16 cellular contexts compared by ENCODE assay signal in genomic region chr17:10172778-10173177, GRCh38. TPM values are rescaled to one million over a fixed set of nuclear protein-coding genes. Genes with fewer than 3 reads are reported as not detected.
DNase-seq lines count a peak whose midpoint lies in the region; ATAC-seq, FAIRE-seq and TF ChIP-seq lines count a peak whose summit lies in the region.
"Had no signal": no experiment of that assay in that cellular context is flagged by ENCODE, and none has a peak within 500 bp of the region (broad histone marks: within the 10 kb centered on the region; RNA-seq: fewer than 3 reads in every experiment).

No MANE protein-coding gene starts in this region.

- DNase-seq in HepG2 (ENCODE audit: low spot score) (no peak), right lobe of liver (no peak), H9 (no peak), SW 1271 (lab: John Stamatoyannopoulos, UW) (no peak)
- DNase-seq: MM.1S, NCI-H1092 treated with DMSO at 0.1 percent for 48 hours, NCI-H2081 treated with DMSO at 0.1 percent for 48 hours, NCI-H524, SHP77 had no signal

- H3K79me1 ChIP-seq in H9 (ENCODE audit: insufficient read depth, low read depth, low read length, poor library complexity, severe bottlenecking), result no peaks in the 10 kb centered on the region

- H3K9me3 ChIP-seq in HepG2 (ENCODE audit: low read length) (no peaks in the 10 kb centered on the region), right lobe of liver (no peaks in the 10 kb centered on the region), KOPT-K1 (ENCODE audit: insufficient read depth, low read length, poor library complexity, severe bottlenecking) (no peaks in the 10 kb centered on the region), mesodermal cell (ENCODE audit: control insufficient read depth, low read length) (peaks cover 5% of the 10 kb centered on the region), H9 (ENCODE audit: control insufficient read depth, low read depth, low read length) (no peaks in the 10 kb centered on the region)
- H3K9me3 ChIP-seq: HAP-1 had no signal

- no peak overlapping the region for H3K4ac ChIP-seq in H9 (ENCODE audit: low read depth, low read length)

- no peaks in the 10 kb centered on the region for H3K79me2 ChIP-seq in HepG2 (ENCODE audit: insufficient read depth, low read length)
- H3K79me2 ChIP-seq in H9 (ENCODE audit: insufficient read depth, low read length), result no peaks in the 10 kb centered on the region

- H3K27me3 ChIP-seq in HepG2 (ENCODE audit: control insufficient read depth in 1 of 2, insufficient read depth in 2 of 2, low read length in 2 of 2) (peaks cover 0 to 24% of the 10 kb centered on the region in 2 experiments; a peak in 2 of 5 replicates), right lobe of liver (no peaks in the 10 kb centered on the region), H9 (ENCODE audit: insufficient read depth, low read length) (no peaks in the 10 kb centered on the region)

- H3K18ac ChIP-seq in H9 (ENCODE audit: insufficient read length, low read depth, low read length), result no peak overlapping the region

- no peak overlapping the region for H3K4me3 Mint-ChIP-seq in H9

- TF ChIP-seq POLR2A in HepG2 (IDR thresholded peaks at IDR 0.05; ENCODE audit: insufficient read depth in 1 of 2, low read depth in 2 of 2, low read length in 2 of 2), result no peak
- no peak for TF ChIP-seq POLR2A in right lobe of liver (IDR thresholded peaks at IDR 0.05)

- TF ChIP-seq CTCF in HepG2 (CRISPR knock-in tag; IDR thresholded peaks at IDR 0.05) (no peak), right lobe of liver (IDR thresholded peaks at IDR 0.05) (no peak), H9 (conservative IDR thresholded peaks at IDR 0.05) (no peak)

- BruUV-seq in HepG2 (replicated peaks; lab: Mats Ljungman, UMichigan), result no TSS peak

- no peak overlapping the region for H3K14ac ChIP-seq in H9 (ENCODE audit: insufficient read depth, low read length)

- TF ChIP-seq RAD21 in HepG2 (CRISPR knock-in tag; IDR thresholded peaks at IDR 0.05), result no peak

- H3K9me3 Mint-ChIP-seq in H9, result peaks cover 4 to 5% of the 10 kb centered on the region in 2 experiments; a peak in 4 of 5 replicates

- no peak overlapping the region for H2BK15ac ChIP-seq in H9 (ENCODE audit: low read depth, low read length)

- H3K4me1 ChIP-seq in HepG2 (ENCODE audit: insufficient read depth, low read length), result no peaks in the 10 kb centered on the region
- no peaks in the 10 kb centered on the region for H3K4me1 ChIP-seq in right lobe of liver
- peaks cover 40% of the 10 kb centered on the region for H3K4me1 ChIP-seq in mesodermal cell (ENCODE audit: control insufficient read depth, insufficient read depth, low read length, poor library complexity, severe bottlenecking)
- H3K4me1 ChIP-seq in H9 (ENCODE audit: insufficient read depth, low read length), result peaks cover 10% of the 10 kb centered on the region; the same call in 1 of the 2 replicates
- H3K4me1 ChIP-seq: HAP-1 had no signal

- ATAC-seq in HepG2 (no peak), right lobe of liver (no peak), GM21381 (IDR thresholded peaks at IDR 0.05; ENCODE audit: unreplicated experiment) (no peak)

- intact Hi-C loops in HepG2 (cut with micrococcal nuclease; ENCODE audit: unreplicated experiment), result no loop called here
- intact Hi-C loops in right lobe of liver (cut with DNase I), result no loop called here

- in situ Hi-C loops in HepG2 (cut with HindIII; ENCODE audit: extremely low pct_ligation_motif_present, low pct_unique_long_range_greater_than_20kb), result no loop called here

- no peak overlapping the region for H4K8ac ChIP-seq in H9 (replicated peaks; ENCODE audit: insufficient read length, low read depth, low read length)

- POLR2A ChIA-PET in HepG2 (lab: Yijun Ruan, JAX), result no interaction called here

- H3K36me3 ChIP-seq in HepG2 (replicated peaks in 1 of 2; ENCODE audit: control insufficient read depth in 1 of 2, insufficient read depth in 2 of 2, low read length in 2 of 2), result no peaks in the 10 kb centered on the region
- H3K36me3 ChIP-seq in right lobe of liver, result no peaks in the 10 kb centered on the region
- no peaks in the 10 kb centered on the region for H3K36me3 ChIP-seq in KOPT-K1 (ENCODE audit: insufficient read depth, low read length)
- H3K36me3 ChIP-seq in mesodermal cell (ENCODE audit: control insufficient read depth, insufficient read depth, low read length), result no peaks in the 10 kb centered on the region
- H3K36me3 ChIP-seq: HAP-1 had no signal

- no peak overlapping the region for H2BK120ac ChIP-seq in H9 (ENCODE audit: low read depth, low read length, poor library complexity, severe bottlenecking)

- H3K27ac ChIP-seq in HepG2 (ENCODE audit: extremely low read length, insufficient read depth, low read length) (no peak overlapping the region), right lobe of liver (no peak overlapping the region), KOPT-K1 (ENCODE audit: low read depth, low read length, poor library complexity, severe bottlenecking) (peak overlapping the region; percentile 50), mesodermal cell (ENCODE audit: low read depth, low read length, severe bottlenecking) (peak overlapping the region; percentile 43), H9 (ENCODE audit: insufficient read length, low read depth, low read length) (no peak overlapping the region)
- H3K27ac ChIP-seq: KMS-11 had no signal

- H4K20me1 ChIP-seq in HepG2 (ENCODE audit: insufficient read depth, low read length) (no peaks in the 10 kb centered on the region), H9 (ENCODE audit: control insufficient read depth, insufficient read depth, insufficient read length) (no peaks in the 10 kb centered on the region)

- peaks cover 0 to 5% (median 0%) of the 10 kb centered on the region in 3 experiments; a peak in 2 of 7 replicates for H3K36me3 Mint-ChIP-seq in H9 (ENCODE audit: insufficient read depth in 1 of 3, low read depth in 3 of 3)

- WGBS in HepG2 (ENCODE audit: low lambda C conversion rate), result 52% methylated on average over 6 of the region's 6 CpGs
- 82% methylated on average over 5 of the region's 6 CpGs for WGBS in right lobe of liver (ENCODE audit: insufficient coverage, low coverage, low lambda C conversion rate, missing lambda C conversion rate)
- 94 to 100% methylated on average over 5 to 6 of the region's 6 CpGs for WGBS in mesodermal cell (ENCODE audit: insufficient coverage in 2 of 2), 2 experiments
- no CpG with 5 or more reads among the region's 6 CpGs for WGBS in H9 (ENCODE audit: extremely low coverage, insufficient read length, low lambda C conversion rate)

- H3K23me2 ChIP-seq in H9 (ENCODE audit: insufficient read length, low read depth, low read length, poor library complexity, severe bottlenecking), result no peaks in the 10 kb centered on the region

- TF ChIP-seq EP300 in HepG2 (IDR thresholded peaks at IDR 0.05; ENCODE audit: low read depth in 2 of 2, low read length in 2 of 2) (no peak), HepG2 (CRISPR knock-in tag; IDR thresholded peaks at IDR 0.05; ENCODE audit: borderline replicate concordance) (no peak)

- H2AK5ac ChIP-seq in H9 (ENCODE audit: insufficient read length, low read length), result no peak overlapping the region

- FAIRE-seq in HepG2 (lab: Jason Lieb, UNC), result no peak
- FAIRE-seq: A204.1, RCC 7860 had no signal

- H3K56ac ChIP-seq in H9 (ENCODE audit: insufficient read length, low read depth, low read length), result no peak overlapping the region

- H2BK5ac ChIP-seq in H9 (ENCODE audit: insufficient read length, low read length), result no peak overlapping the region

- no peak overlapping the region for H3K27ac Mint-ChIP-seq in H9

- H2BK12ac ChIP-seq in H9 (ENCODE audit: insufficient read length, low read depth, low read length), result no peak overlapping the region

- H3K4me1 Mint-ChIP-seq in H9, result peaks cover 38 to 40% of the 10 kb centered on the region in 2 experiments

- H4K5ac ChIP-seq in H9 (ENCODE audit: insufficient read length, low read depth, low read length), result no peak overlapping the region

- H3K27me3 Mint-ChIP-seq in H9 (ENCODE audit: low read depth), result no peaks in the 10 kb centered on the region; the same call in none of the 2 replicates

- H3K9ac ChIP-seq in HepG2 (ENCODE audit: insufficient read depth, low read depth, low read length) (no peak overlapping the region), H9 (ENCODE audit: extremely low read depth, insufficient read length, low read length) (no peak overlapping the region)
- H3K9ac ChIP-seq: KMS-11 had no signal

- no peak overlapping the region for H3K23ac ChIP-seq in H9 (ENCODE audit: insufficient read length, low read depth, low read length)

- H2AFZ ChIP-seq in HepG2 (ENCODE audit: low read length) (no peak overlapping the region), H9 (ENCODE audit: low read length) (no peak overlapping the region)

- no peak overlapping the region for H2BK20ac ChIP-seq in H9 (ENCODE audit: low read depth, low read length, poor library complexity, severe bottlenecking)

- H3K4me2 ChIP-seq in HepG2 (ENCODE audit: low read depth, low read length), result no peak overlapping the region
- H3K4me2 ChIP-seq in H9 (ENCODE audit: insufficient read depth, insufficient read length, low read length), result no peak overlapping the region
- H3K4me2 ChIP-seq: KMS-11 had no signal

- H3K4me3 ChIP-seq in HepG2 (replicated peaks in 1 of 3; ENCODE audit: insufficient read depth in 1 of 3, low read depth in 2 of 3, low read length in 3 of 3), result no peak overlapping the region
- H3K4me3 ChIP-seq in right lobe of liver, result no peak overlapping the region
- no peak overlapping the region for H3K4me3 ChIP-seq in mesodermal cell (ENCODE audit: extremely low read depth, insufficient read depth, low read length, poor library complexity, severe bottlenecking)
- H3K4me3 ChIP-seq: HAP-1 had no signal

- no peak overlapping the region for H3T11ph ChIP-seq in H9 (ENCODE audit: low read length)

- no peak overlapping the region for H4K91ac ChIP-seq in H9 (ENCODE audit: insufficient read length, low read depth, low read length)

- CTCF ChIA-PET in HepG2 (lab: Yijun Ruan, JAX; ENCODE audit: low intra/inter-chr PET ratio, low total read pairs), result no interaction called here

RNA-seq across cellular contexts. Expression of gene GAS7, which starts 25.6 kb away (rescaled TPM):
- total RNA-seq in HepG2 (2016; rRNA removed; fragmentation: Illumina TruSeq; extraction: Trizol), result 5.2 and 6.9 TPM in 2 replicates
- 1.0 and 1.4 TPM in 2 replicates for total RNA-seq in HepG2 (2016; cell fraction: cytosol; rRNA removed; fragmentation: Illumina TruSeq; extraction: Trizol; ENCODE audit: low read depth)
- total RNA-seq in HepG2 (2016; cell fraction: insoluble cytoplasmic fraction; rRNA removed; fragmentation: Illumina TruSeq; extraction: Trizol), result 4.7 and 6.1 TPM in 2 replicates
- total RNA-seq in HepG2 (2016; cell fraction: membrane; rRNA removed; fragmentation: Illumina TruSeq; extraction: Trizol), result 3.3 and 4.7 TPM in 2 replicates
- total RNA-seq in HepG2 (2016; cell fraction: nucleus; rRNA removed; fragmentation: Illumina TruSeq; extraction: Trizol), result 3.9 and 4.4 TPM in 2 replicates
- polyA plus RNA-seq in HepG2 (2011; rRNA removed), result 0.55 and 1.0 TPM in 2 replicates
- polyA plus RNA-seq in HepG2 (2011; cell fraction: cytosol; rRNA removed), result 0.29 and 0.79 TPM in 2 replicates
- polyA plus RNA-seq in HepG2 (2011; cell fraction: nucleus; rRNA removed), result 0.54 and 0.76 TPM in 2 replicates
- polyA plus RNA-seq in HepG2 (2012), result 0.34 and 0.36 TPM in 2 replicates
- 0.76 and 0.88 TPM in 2 replicates for polyA plus RNA-seq in HepG2 (2016; cell fraction: cytosol; fragmentation: Illumina TruSeq; extraction: Trizol; ENCODE audit: low read depth)
- 3.5 and 3.7 TPM in 2 replicates for polyA plus RNA-seq in HepG2 (2016; cell fraction: insoluble cytoplasmic fraction; fragmentation: Illumina TruSeq; extraction: Trizol; ENCODE audit: low read depth)
- polyA plus RNA-seq in HepG2 (2016; cell fraction: membrane; fragmentation: Illumina TruSeq; extraction: Trizol; ENCODE audit: low read depth), result 2.3 and 3.5 TPM in 2 replicates
- 2.7 and 3.7 TPM in 2 replicates for polyA plus RNA-seq in HepG2 (2016; cell fraction: nucleus; fragmentation: Illumina TruSeq; extraction: Trizol; ENCODE audit: insufficient read depth, low read depth)
- polyA minus RNA-seq in HepG2 (2011; rRNA and poly(A)+ RNA removed; ENCODE audit: low replicate concordance), result 2.3 and 4.2 TPM in 2 replicates
- 1.1 and 1.7 TPM in 2 replicates for polyA minus RNA-seq in HepG2 (2011; cell fraction: cytosol; rRNA and poly(A)+ RNA removed)
- 1.0 and 1.1 TPM in 2 replicates for polyA minus RNA-seq in HepG2 (2011; cell fraction: nucleus; rRNA and poly(A)+ RNA removed)
- total RNA-seq in right lobe of liver, result 1 to 10 TPM; 1.6 to 7.1 (median 2.7) TPM
- polyA plus RNA-seq in mesodermal cell (2013, experiment 1 of 2), result 18.3 TPM
- 20.5 TPM for polyA plus RNA-seq in mesodermal cell (2013, experiment 2 of 2)
- total RNA-seq in H9 (2021), result 4.8 and 6.0 TPM in 2 replicates

Comparison
In these comparisons a context has a peak if more than half of its experiments do, and no peak if none do; other contexts are left out.
1. H3K27ac ChIP-seq: peak in KOPT-K1 (single experiment) and mesodermal cell (single experiment); none in HepG2 (single experiment), right lobe of liver (0 of 3) and H9 (single experiment).